ENCODE assay signal across 25 cellular contexts in the genomic region with DNA sequence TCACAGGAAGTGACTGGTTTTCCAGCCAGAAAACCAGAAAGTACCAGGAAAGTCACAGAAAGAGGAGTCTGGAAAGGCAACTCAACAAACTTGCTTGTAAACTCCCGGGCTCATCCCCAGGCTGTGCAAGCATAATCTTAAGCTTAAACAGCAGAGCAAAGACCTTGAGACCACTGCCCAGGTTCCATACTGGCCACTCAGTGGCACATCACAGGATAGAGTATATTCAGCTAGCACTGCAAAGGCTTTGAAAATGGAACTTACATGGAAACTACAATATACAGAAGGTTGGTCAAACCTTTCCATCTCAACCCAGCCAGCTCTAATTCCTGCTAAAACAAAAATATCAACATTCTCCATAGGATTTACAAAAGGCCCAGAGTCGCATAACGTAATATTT.
"Had no signal": no experiment of that assay in that cellular context is flagged by ENCODE, and none has a peak within 500 bp of the region (broad histone marks: within the 10 kb centered on the region; RNA-seq: fewer than 3 reads in every experiment).

No MANE protein-coding gene starts in this region.

- DNase-seq: activated B cell treated with CpG ODN at 0.5 μM for 24 hours; activated CD4-positive, alpha-beta T cell treated with anti-CD3 and anti-CD28 coated beads, Interleukin-2, amount 50 U/mL, for 1 hour; activated CD8-positive, alpha-beta T cell treated with anti-CD3 and anti-CD28 coated beads for 36 hours; activated T-cell treated with anti-CD3 and anti-CD28 coated beads, Interleukin-2, amount 50 U/mL, for 4 hours; cerebellar nuclear complex; foreskin melanocyte; immature natural killer cell; kidney; left colon; midbrain; naive thymus-derived CD4-positive, alpha-beta T cell; occipital lobe; posterior cingulate gyrus; right cardiac atrium; stimulated activated CD4-positive, alpha-beta T cell treated with anti-CD3 and anti-CD28 coated beads, Interleukin-15, amount 100 ng/mL, for 24 hours; stimulated activated CD4-positive, alpha-beta T cell treated with anti-CD3 and anti-CD28 coated beads, Interleukin-2, amount 100 ng/mL, for 24 hours; stimulated activated naive CD4-positive, alpha-beta T cell; T-helper 1 cell had no signal

- ATAC-seq: activated CD8-positive, alpha-beta T cell treated with anti-CD3 and anti-CD28 coated beads for 36 hours; activated naive CD4-positive, alpha-beta T cell treated with anti-CD3 and anti-CD28 coated beads, Interleukin-2, amount 50 U/mL, for 72 hours; activated T-cell treated with anti-CD3 and anti-CD28 coated beads, Interleukin-2, amount 50 U/mL, for 4 hours; left colon; naive thymus-derived CD4-positive, alpha-beta T cell; right cardiac atrium had no signal

- H3K27ac ChIP-seq: coronary artery, esophagus muscularis mucosa, hepatocyte, neural progenitor cell, tibial nerve had no signal

- H3K4me1 ChIP-seq: esophagus muscularis mucosa, neural progenitor cell, tibial nerve had no signal

- H3K9ac ChIP-seq: neural progenitor cell had no signal

- FAIRE-seq: endothelial cell of umbilical vein, kidney had no signal

- H2AFZ ChIP-seq: hepatocyte, neural progenitor cell had no signal

- H3K9me3 ChIP-seq: esophagus muscularis mucosa, tibial nerve had no signal

- H3K4me2 ChIP-seq: hepatocyte had no signal

- H3K27me3 ChIP-seq: esophagus muscularis mucosa, hepatocyte, neural progenitor cell, tibial nerve had no signal

- H3K36me3 ChIP-seq: esophagus muscularis mucosa, neural progenitor cell had no signal

- H3K4me3 ChIP-seq: coronary artery, esophagus muscularis mucosa, hepatocyte, neural progenitor cell, tibial nerve had no signal
